In the genomic region with DNA sequence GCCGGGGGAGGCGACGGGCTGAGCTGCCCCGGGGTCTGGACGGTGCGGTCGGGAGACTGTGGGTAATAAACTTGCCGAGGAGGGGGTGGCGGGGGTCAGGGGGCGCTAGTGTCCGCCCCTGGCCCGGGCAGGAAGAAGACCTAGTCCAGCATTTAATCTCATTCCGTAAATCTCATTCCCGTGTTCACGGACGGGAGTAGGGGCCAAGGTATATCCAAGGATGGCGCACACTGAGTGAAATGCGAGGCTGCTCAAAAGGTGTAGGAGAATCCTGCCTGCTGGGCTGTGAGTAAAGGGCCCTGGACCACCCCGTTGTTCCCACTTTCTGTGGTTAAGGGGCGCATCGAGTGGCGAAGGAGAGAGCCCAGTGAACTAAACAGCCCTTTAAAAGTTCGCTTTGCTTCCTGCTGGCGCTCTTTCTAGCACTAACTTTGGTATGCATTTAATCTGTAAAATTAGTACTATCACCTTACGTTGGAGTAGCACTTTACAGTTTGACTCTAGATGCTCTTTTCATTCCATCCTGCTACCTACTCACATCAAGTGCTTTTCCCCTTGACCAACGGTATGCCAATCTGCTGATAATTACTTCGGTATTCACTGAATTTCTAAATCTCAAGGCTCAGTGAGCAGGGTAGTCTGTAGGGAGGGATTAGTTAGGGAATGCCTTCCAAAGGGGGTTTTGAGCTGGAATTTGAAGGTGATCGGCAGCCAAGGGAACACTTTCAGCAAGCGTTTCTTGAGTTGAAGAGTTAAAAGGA, we compare ENCODE assay signal across 8 cellular contexts. TPM values are rescaled to one million over a fixed set of nuclear protein-coding genes. Genes with fewer than 3 reads are reported as not detected.
DNase-seq lines count a peak whose midpoint lies in the region; ATAC-seq, FAIRE-seq and TF ChIP-seq lines count a peak whose summit lies in the region.

No MANE protein-coding gene starts in this region.

- H3K9me3 Mint-ChIP-seq in activated T-helper 17 cell treated with anti-CD3 and anti-CD28 coated beads, Interleukin-2, amount 50 U/mL, for 72 hours: no peaks in the 10 kb centered on the region

- H3K4me3 Mint-ChIP-seq in activated T-helper 17 cell treated with anti-CD3 and anti-CD28 coated beads, Interleukin-2, amount 50 U/mL, for 72 hours: peak overlapping the region; percentile 83

- no peak for FAIRE-seq in frontal cortex (lab: Jason Lieb, UNC)

- ATAC-seq in activated T-helper 17 cell treated with anti-CD3 and anti-CD28 coated beads, Interleukin-2, amount 50 U/mL, for 72 hours (replicated peaks): no peak
- ATAC-seq in HG03025 (IDR thresholded peaks at IDR 0.05; ENCODE audit: low FRiP score, unreplicated experiment): no peak

- peak overlapping the region; percentile 70 for H3K27ac Mint-ChIP-seq in activated T-helper 17 cell treated with anti-CD3 and anti-CD28 coated beads, Interleukin-2, amount 50 U/mL, for 72 hours

- no peak for TF ChIP-seq CTCF in C4-2B (conservative IDR thresholded peaks at IDR 0.05)

- H3K27me3 Mint-ChIP-seq in activated T-helper 17 cell treated with anti-CD3 and anti-CD28 coated beads, Interleukin-2, amount 50 U/mL, for 72 hours: no peaks in the 10 kb centered on the region

- H3K4me1 Mint-ChIP-seq in activated T-helper 17 cell treated with anti-CD3 and anti-CD28 coated beads, Interleukin-2, amount 50 U/mL, for 72 hours: peaks cover 14% of the 10 kb centered on the region

- peak; percentile 77 for DNase-seq in HuH-7.5 (ENCODE audit: low spot score)
- DNase-seq in kidney glomerular epithelial cell (lab: John Stamatoyannopoulos, UW): peak; percentile 42
- no peak for DNase-seq in substantia nigra (lab: John Stamatoyannopoulos, UW)
- no peak for DNase-seq in stimulated activated CD4-positive, alpha-beta T cell treated with anti-CD3 and anti-CD28 coated beads, Interleukin-4, amount 100 ng/mL, for 4 hours
- no peak for DNase-seq in frontal cortex (ENCODE audit: low spot score in 2 of 2)

- peak overlapping the region; percentile 82 for H3K27ac ChIP-seq in C4-2B
- peak overlapping the region; percentile 46 for H3K27ac ChIP-seq in substantia nigra (ENCODE audit: low read depth, low read length, poor library complexity, severe bottlenecking)

- peaks cover 8% of the 10 kb centered on the region for H3K36me3 Mint-ChIP-seq in activated T-helper 17 cell treated with anti-CD3 and anti-CD28 coated beads, Interleukin-2, amount 50 U/mL, for 72 hours (ENCODE audit: low read depth)

RNA-seq across cellular contexts. Expression of gene PARD6B, which starts 0.7 kb away (rescaled TPM):
- 1 to 10 TPM; 3.2 to 7.8 TPM for total RNA-seq in activated T-helper 17 cell treated with anti-CD3 and anti-CD28 coated beads, Interleukin-2, amount 50 U/mL, for 72 hours
- total RNA-seq in frontal cortex: 20.4 TPM

RNA-seq across cellular contexts. Expression of gene RIPOR3, which starts 40.8 kb away (rescaled TPM):
- not detected for total RNA-seq in activated T-helper 17 cell treated with anti-CD3 and anti-CD28 coated beads, Interleukin-2, amount 50 U/mL, for 72 hours
- 0.41 TPM for total RNA-seq in frontal cortex

Comparison
In these comparisons a context has a peak if more than half of its experiments do, and no peak if none do; other contexts are left out.
1. DNase-seq: peak in HuH-7.5 (single experiment) and kidney glomerular epithelial cell (single experiment); none in substantia nigra (0 of 49), stimulated activated CD4-positive, alpha-beta T cell treated with anti-CD3 and anti-CD28 coated beads, Interleukin-4, amount 100 ng/mL, for 4 hours (0 of 2) and frontal cortex (0 of 2).